ENCODE assay signal across 9 cellular contexts in genomic region chr5:157109744-157110143, GRCh38. TPM values are rescaled to one million over a fixed set of nuclear protein-coding genes. Genes with fewer than 3 reads are reported as not detected.
DNase-seq lines count a peak whose midpoint lies in the region; ATAC-seq, FAIRE-seq and TF ChIP-seq lines count a peak whose summit lies in the region.
"Had no signal": no experiment of that assay in that cellular context is flagged by ENCODE, and none has a peak within 500 bp of the region (broad histone marks: within the 10 kb centered on the region; RNA-seq: fewer than 3 reads in every experiment).

No MANE protein-coding gene starts in this region.

- no peak for FAIRE-seq in frontal cortex (lab: Jason Lieb, UNC)

- TF ChIP-seq CTCF in GM12864 (IDR thresholded peaks at IDR 0.05; ENCODE audit: low read depth, low read length, missing control alignments) (no peak), GM20000 (IDR thresholded peaks at IDR 0.05; ENCODE audit: extremely low read depth, missing control alignments) (no peak), osteocyte (IDR thresholded peaks at IDR 0.05) (no peak)

- peaks cover 70% of the 10 kb centered on the region for H3K4me1 Mint-ChIP-seq in activated naive CD8-positive, alpha-beta T cell treated with anti-CD3 and anti-CD28 coated beads, Interleukin-2, amount 50 U/mL, for 24 hours
- H3K4me1 Mint-ChIP-seq in osteocyte (ENCODE audit: unreplicated experiment): no peaks in the 10 kb centered on the region

- H3K9me3 Mint-ChIP-seq in activated naive CD8-positive, alpha-beta T cell treated with anti-CD3 and anti-CD28 coated beads, Interleukin-2, amount 50 U/mL, for 24 hours: no peaks in the 10 kb centered on the region
- H3K9me3 Mint-ChIP-seq in osteocyte (ENCODE audit: unreplicated experiment): no peaks in the 10 kb centered on the region

- peak overlapping the region; percentile 94 for H3K27ac Mint-ChIP-seq in activated naive CD8-positive, alpha-beta T cell treated with anti-CD3 and anti-CD28 coated beads, Interleukin-2, amount 50 U/mL, for 24 hours
- H3K27ac Mint-ChIP-seq in osteocyte (ENCODE audit: unreplicated experiment): no peak overlapping the region

- no peaks in the 10 kb centered on the region for H3K27me3 Mint-ChIP-seq in activated naive CD8-positive, alpha-beta T cell treated with anti-CD3 and anti-CD28 coated beads, Interleukin-2, amount 50 U/mL, for 24 hours
- no peaks in the 10 kb centered on the region for H3K27me3 Mint-ChIP-seq in osteocyte (ENCODE audit: unreplicated experiment)

- peak; percentile 58 for ATAC-seq in HG03520 (IDR thresholded peaks at IDR 0.05; ENCODE audit: unreplicated experiment)
- ATAC-seq in activated naive CD8-positive, alpha-beta T cell treated with anti-CD3 and anti-CD28 coated beads, Interleukin-2, amount 50 U/mL, for 24 hours: peak; percentile 75
- ATAC-seq: HCT116 had no signal

- H3K36me3 Mint-ChIP-seq in activated naive CD8-positive, alpha-beta T cell treated with anti-CD3 and anti-CD28 coated beads, Interleukin-2, amount 50 U/mL, for 24 hours (ENCODE audit: low read depth): peaks cover 8% of the 10 kb centered on the region
- H3K36me3 Mint-ChIP-seq in osteocyte (ENCODE audit: unreplicated experiment): no peaks in the 10 kb centered on the region

- peak overlapping the region; percentile 80 for H3K4me3 Mint-ChIP-seq in activated naive CD8-positive, alpha-beta T cell treated with anti-CD3 and anti-CD28 coated beads, Interleukin-2, amount 50 U/mL, for 24 hours
- no peak overlapping the region for H3K4me3 Mint-ChIP-seq in osteocyte (ENCODE audit: unreplicated experiment)

- H3K4me3 ChIP-seq in GM12864 (ENCODE audit: low read depth, low read length): peak overlapping the region; percentile 39; the same call in 1 of the 2 replicates

- DNase-seq in GM12864 (ENCODE audit: low read depth) (no peak), GM20000 (ENCODE audit: low spot score) (peak; percentile 54), NCI-H226 (no peak), NCI-H82 treated with DMSO at 0.1 percent for 48 hours (lab: John Stamatoyannopoulos, UW; ENCODE audit: unreplicated experiment) (no peak), osteocyte (ENCODE audit: extremely low spot score, unreplicated experiment) (no peak), frontal cortex (ENCODE audit: low spot score in 2 of 2) (no peak)
- DNase-seq in activated naive CD8-positive, alpha-beta T cell treated with anti-CD3 and anti-CD28 coated beads, Interleukin-2, amount 50 U/mL, for 24 hours: peak; percentile 44

RNA-seq across cellular contexts. Expression of gene HAVCR2, which starts 0.9 kb away (rescaled TPM):
- 0.21 TPM in 1 of 2 replicates, not detected in the other for total RNA-seq in osteocyte
- 7.3 TPM for total RNA-seq in frontal cortex

RNA-seq across cellular contexts. Expression of gene MED7, which starts 32.9 kb away (rescaled TPM):
- total RNA-seq in osteocyte: 9.2 and 9.3 TPM in 2 replicates
- 44.4 TPM for total RNA-seq in frontal cortex

RNA-seq across cellular contexts. Expression of gene HAVCR1, which starts 50.8 kb away (rescaled TPM):
- total RNA-seq in osteocyte (not detected in 2 replicates), frontal cortex (0.82 TPM)

RNA-seq across cellular contexts. Expression of gene GARIN3, which starts 56.3 kb away (rescaled TPM):
- total RNA-seq in osteocyte: not detected in 2 replicates
- not detected for total RNA-seq in frontal cortex

Comparison
In these comparisons a context has a peak if more than half of its experiments do, and no peak if none do; other contexts are left out.
1. DNase-seq: peak in GM20000 (single experiment) and activated naive CD8-positive, alpha-beta T cell treated with anti-CD3 and anti-CD28 coated beads, Interleukin-2, amount 50 U/mL, for 24 hours (single experiment); none in GM12864 (single experiment), NCI-H226 (single experiment), NCI-H82 treated with DMSO at 0.1 percent for 48 hours (single experiment), osteocyte (single experiment) and frontal cortex (0 of 2).